ENCODE assay signal across 1 cellular context in the genomic region with DNA sequence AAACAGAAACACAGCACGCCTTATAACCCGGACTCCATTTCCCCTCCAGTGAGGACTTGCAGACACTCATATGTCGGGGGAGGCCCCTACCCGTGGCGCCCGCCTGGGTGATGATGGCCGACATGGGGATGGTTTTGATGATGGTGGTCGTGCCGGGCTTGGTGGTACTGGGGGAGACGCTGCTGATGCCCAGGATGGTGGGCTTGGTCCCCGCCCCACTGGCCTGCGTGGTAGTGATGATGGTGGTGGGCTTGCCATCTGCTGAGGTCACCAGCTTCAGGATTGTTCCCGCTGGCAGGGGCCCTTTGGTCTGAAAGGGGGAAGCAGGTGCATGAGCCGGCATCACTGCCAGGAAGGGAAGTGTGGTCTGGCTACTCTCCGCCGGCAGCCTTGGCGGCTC.
TF ChIP-seq lines count a peak whose summit lies in the region.

No MANE protein-coding gene starts in this region.

TF ChIP-seq in GM23338, 12 proteins besides CTCF, POLR2A, EP300 and RAD21 (continued from another document):
- TF ChIP-seq POLR2AphosphoS5 (IDR thresholded peaks at IDR 0.05; ENCODE audit: low read depth) (no peak), CREB1 (CRISPR knock-in tag; IDR thresholded peaks at IDR 0.05; ENCODE audit: low read depth) (no peak), EZH2phosphoT487 (IDR thresholded peaks at IDR 0.05; ENCODE audit: unreplicated experiment) (no peak), ZNF114 (CRISPR knock-in tag; IDR thresholded peaks at IDR 0.05) (no peak), ZNF462 (CRISPR knock-in tag; IDR thresholded peaks at IDR 0.05) (no peak), JUNB (IDR thresholded peaks at IDR 0.05; ENCODE audit: unreplicated experiment) (no peak), STAT1 (IDR thresholded peaks at IDR 0.05; ENCODE audit: unreplicated experiment) (no peak), ZNF331 (CRISPR knock-in tag; IDR thresholded peaks at IDR 0.05; ENCODE audit: low read depth) (no peak), NANOG (IDR thresholded peaks at IDR 0.05; ENCODE audit: borderline replicate concordance) (no peak), REST (IDR thresholded peaks at IDR 0.05; ENCODE audit: unreplicated experiment) (no peak)
- TF ChIP-seq, protein P1, sequence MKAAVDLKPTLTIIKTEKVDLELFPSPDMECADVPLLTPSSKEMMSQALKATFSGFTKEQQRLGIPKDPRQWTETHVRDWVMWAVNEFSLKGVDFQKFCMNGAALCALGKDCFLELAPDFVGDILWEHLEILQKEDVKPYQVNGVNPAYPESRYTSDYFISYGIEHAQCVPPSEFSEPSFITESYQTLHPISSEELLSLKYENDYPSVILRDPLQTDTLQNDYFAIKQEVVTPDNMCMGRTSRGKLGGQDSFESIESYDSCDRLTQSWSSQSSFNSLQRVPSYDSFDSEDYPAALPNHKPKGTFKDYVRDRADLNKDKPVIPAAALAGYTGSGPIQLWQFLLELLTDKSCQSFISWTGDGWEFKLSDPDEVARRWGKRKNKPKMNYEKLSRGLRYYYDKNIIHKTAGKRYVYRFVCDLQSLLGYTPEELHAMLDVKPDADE (IDR thresholded peaks at IDR 0.05) = no peak
